8 cellular contexts compared by ENCODE assay signal in genomic region chr1:214602764-214603657, GRCh38. TPM values are rescaled to one million over a fixed set of nuclear protein-coding genes. Genes with fewer than 3 reads are reported as not detected.
A peak's percentile ranks its signal among the peaks of the same experiment; 100 is the strongest.
DNase-seq lines count a peak whose midpoint lies in the region; ATAC-seq, FAIRE-seq and TF ChIP-seq lines count a peak whose summit lies in the region.

CENPF (plus strand) TSS chr1:214603195; CDS start chr1:214613755, 10,560 bp downstream.

- H3K9me3 ChIP-seq in left ventricle myocardium inferior (replicated peaks) (no peaks in the 10 kb centered on the region), prostate gland (no peaks in the 10 kb centered on the region)

- H3K27me3 ChIP-seq in left ventricle myocardium inferior (ENCODE audit: low read depth) (no peaks in the 10 kb centered on the region), prostate gland (replicated peaks; ENCODE audit: insufficient read depth) (no peaks in the 10 kb centered on the region)

- peak within 1 kb of the TSS; percentile 94 for H3K4me3 ChIP-seq in left ventricle myocardium inferior
- peak within 1 kb of the TSS; percentile 45 to 50 for H3K4me3 ChIP-seq in prostate gland

- H3K36me3 ChIP-seq in left ventricle myocardium inferior: no peaks in the 10 kb centered on the region
- no peaks in the 10 kb centered on the region for H3K36me3 ChIP-seq in prostate gland

- H3K4me1 ChIP-seq in left ventricle myocardium inferior (peaks cover 11% of the 10 kb centered on the region), prostate gland (replicated peaks) (no peaks in the 10 kb centered on the region)

- H3K27ac ChIP-seq in left ventricle myocardium inferior (replicated peaks) (no peak within 1 kb of the TSS), prostate gland (no peak within 1 kb of the TSS)

- DNase-seq in GM12892 (ENCODE audit: insufficient read length) (peak; percentile 90), NCI-H146 (lab: John Stamatoyannopoulos, UW) (peak; percentile 97), T-helper 1 cell (peak; percentile 83 to 98 (median 89)), amniotic epithelial cell (ENCODE audit: low read depth) (peak; percentile 99), left ventricle myocardium inferior (peak; percentile 96), prostate gland (ENCODE audit: low spot score) (peak; percentile 95), urothelium cell line (ENCODE audit: low spot score) (peak; percentile 97)

- under 1% methylated on average over 58 of the region's 65 CpGs for WGBS in prostate gland

- TF ChIP-seq CTCF in left ventricle myocardium inferior (IDR thresholded peaks at IDR 0.05; ENCODE audit: borderline replicate concordance): peak; percentile 55
- TF ChIP-seq CTCF in prostate gland (IDR thresholded peaks at IDR 0.05): peak; percentile 13 to 54 (median 30)

- intact Hi-C loops in left ventricle myocardium inferior (cut with micrococcal nuclease) (no loop called here), prostate gland (cut with DNase I) (no loop called here)

- peak; percentile 90 for FAIRE-seq in GM12892 (lab: Jason Lieb, UNC)
- no peak for FAIRE-seq in urothelium cell line (lab: Jason Lieb, UNC)

- peak; percentile 99 for ATAC-seq in HG02852 (IDR thresholded peaks at IDR 0.05; ENCODE audit: unreplicated experiment)

- TF ChIP-seq POLR2A in GM12892 (IDR thresholded peaks at IDR 0.05; ENCODE audit: low read depth, low read length) (no peak; the same call in 1 of the 2 replicates), prostate gland (IDR thresholded peaks at IDR 0.05) (peak; percentile 17)

RNA-seq across cellular contexts. Expression of gene CENPF, which starts in this region (rescaled TPM):
- polyA plus RNA-seq in GM12892 (2012; ENCODE audit: missing spikeins): 27.2 TPM
- total RNA-seq in left ventricle myocardium inferior (1.7 TPM), prostate gland (10 to 100 TPM in 1 of 2 donors, 1 to 10 TPM in 1; 2.9 to 10.9 TPM)
